ENCODE assay signal across 7 cellular contexts in the genomic region with DNA sequence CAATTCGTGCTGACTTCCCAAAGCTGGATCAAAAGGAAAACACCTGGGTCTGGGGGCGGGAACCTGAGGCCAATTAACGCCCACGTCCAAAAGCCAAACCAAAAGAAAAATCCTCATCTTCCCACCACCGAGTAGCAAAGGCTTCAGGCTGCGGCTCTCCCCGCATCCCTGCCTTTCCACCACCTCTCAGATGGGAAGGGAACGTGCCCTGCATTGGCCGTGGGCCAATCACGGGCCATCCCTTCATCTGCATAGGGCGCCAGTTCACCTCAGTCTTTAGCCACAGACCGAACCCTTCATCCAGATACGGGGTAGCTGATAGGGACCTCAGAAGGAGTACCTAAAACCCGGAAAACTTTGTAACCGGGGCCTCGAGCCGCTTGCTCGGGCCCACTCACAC. TPM values are rescaled to one million over a fixed set of nuclear protein-coding genes. Genes with fewer than 3 reads are reported as not detected.
A peak's percentile ranks its signal among the peaks of the same experiment; 100 is the strongest.
DNase-seq lines count a peak whose midpoint lies in the region; ATAC-seq lines count a peak whose summit lies in the region.

No MANE protein-coding gene starts in this region.

- peak overlapping the region; percentile 97 for H2AFZ ChIP-seq in GM23248

- H3K27me3 Mint-ChIP-seq in effector memory CD8-positive, alpha-beta T cell: peaks cover 23 to 25% of the 10 kb centered on the region in 2 donors

- WGBS in GM23248 (ENCODE audit: low coverage in 1 of 2, low lambda C conversion rate in 2 of 2, missing lambda C conversion rate in 2 of 2), 2 experiments: 7% methylated on average over 17 to 18 of the region's 18 CpGs

- no peak overlapping the region for H3K27ac ChIP-seq in GM23248
- peak overlapping the region; percentile 72 for H3K27ac ChIP-seq in muscle layer of duodenum (ENCODE audit: low read length)

- H3K4me3 ChIP-seq in GM23248 (peak overlapping the region; percentile 99), muscle layer of duodenum (ENCODE audit: low read depth in 1 of 2, low read length in 2 of 2) (peak overlapping the region; percentile 97 to 99)

- no peaks in the 10 kb centered on the region for H3K9me2 ChIP-seq in GM23248 (ENCODE audit: insufficient read depth)

- peaks cover 55% of the 10 kb centered on the region for H3K79me2 ChIP-seq in GM23248 (ENCODE audit: insufficient read depth)

- no peaks in the 10 kb centered on the region for H3F3A ChIP-seq in GM23248 (ENCODE audit: insufficient read depth)

- H3K36me3 Mint-ChIP-seq in effector memory CD8-positive, alpha-beta T cell (ENCODE audit: insufficient read depth): peaks cover 21% of the 10 kb centered on the region

- no peaks in the 10 kb centered on the region for H3K9me3 Mint-ChIP-seq in effector memory CD8-positive, alpha-beta T cell

- in situ Hi-C loops in GM23248 (cut with MboI): no loop called here

- H3K4me1 ChIP-seq in GM23248 (ENCODE audit: insufficient read depth) (peaks cover 9% of the 10 kb centered on the region; the same call in 1 of the 2 replicates), muscle layer of duodenum (ENCODE audit: control insufficient read depth in 1 of 2, insufficient read depth in 2 of 2, low read length in 2 of 2) (peaks cover 0 to 17% of the 10 kb centered on the region in 2 donors)

- 0 out of 2 replicates have a peak, but pooled peaks cover 15% of the 10 kb centered on the region for H3K27me3 ChIP-seq in GM23248 (replicated peaks; ENCODE audit: insufficient read depth)
- no peaks in the 10 kb centered on the region for H3K27me3 ChIP-seq in muscle layer of duodenum (ENCODE audit: low read depth, low read length)

- H4K20me1 ChIP-seq in GM23248 (ENCODE audit: insufficient read depth): 0 out of 2 replicates have a peak, but pooled peaks cover 4% of the 10 kb centered on the region

- DNase-seq in GM23248 (peak; percentile 38), RKO (ENCODE audit: low spot score) (peak; percentile 43), foreskin melanocyte (no peak)
- no peak for DNase-seq in effector memory CD8-positive, alpha-beta T cell

- H3K9me3 ChIP-seq in GM23248 (ENCODE audit: low read depth) (no peaks in the 10 kb centered on the region), muscle layer of duodenum (ENCODE audit: control insufficient read depth in 1 of 2, low read length in 2 of 2) (no peaks in the 10 kb centered on the region)

- H3K36me3 ChIP-seq in GM23248 (ENCODE audit: low read depth) (no peaks in the 10 kb centered on the region), muscle layer of duodenum (ENCODE audit: control insufficient read depth in 1 of 2, insufficient read depth in 2 of 2, low read length in 2 of 2) (peaks cover under 1 to 6% of the 10 kb centered on the region in 2 donors)

- peaks cover 21 to 26% of the 10 kb centered on the region in 2 donors for H3K4me1 Mint-ChIP-seq in effector memory CD8-positive, alpha-beta T cell (ENCODE audit: low read depth in 2 of 2)

- H3K4me2 ChIP-seq in GM23248 (ENCODE audit: unreplicated experiment): peak overlapping the region; percentile 93

- H3K27ac Mint-ChIP-seq in effector memory CD8-positive, alpha-beta T cell: peak overlapping the region; percentile 96 to 98

- peak overlapping the region; percentile 89 for H3K9ac ChIP-seq in GM23248

- peak overlapping the region; percentile 99 to 100 for H3K4me3 Mint-ChIP-seq in effector memory CD8-positive, alpha-beta T cell

- no peak for ATAC-seq in effector memory CD8-positive, alpha-beta T cell (replicated peaks)
- ATAC-seq in GM19455 (IDR thresholded peaks at IDR 0.05; ENCODE audit: unreplicated experiment) (no peak), HG03135 (IDR thresholded peaks at IDR 0.05; ENCODE audit: unreplicated experiment) (no peak)

RNA-seq across cellular contexts. Expression of a gene that starts 0.6 kb away (rescaled TPM):
- 23.3 and 30.2 TPM in 2 replicates for total RNA-seq in GM23248 (2014; rRNA removed; shearing (Covaris generic))
- 21.8 and 22.1 TPM in 2 replicates for polyA plus RNA-seq in GM23248 (2016; fragmentation: Nextera tagmentation; extraction: Ambion mirVana)

RNA-seq across cellular contexts. Expression of a gene that starts 58.6 kb away (rescaled TPM):
- 5.8 and 6.4 TPM in 2 replicates for total RNA-seq in GM23248 (2014; rRNA removed; shearing (Covaris generic))
- polyA plus RNA-seq in GM23248 (2016; fragmentation: Nextera tagmentation; extraction: Ambion mirVana): 1.7 and 2.3 TPM in 2 replicates

Comparison
In these comparisons a context has a peak if more than half of its experiments do, and no peak if none do; other contexts are left out.
1. DNase-seq: peak in GM23248 (single experiment) and RKO (single experiment); none in effector memory CD8-positive, alpha-beta T cell (0 of 3) and foreskin melanocyte (single experiment).